In genomic region chr1:29849038-29849750, GRCh38 we compare ENCODE assay signal across 9 cellular contexts.
A peak's percentile ranks its signal among the peaks of the same experiment; 100 is the strongest.
DNase-seq lines count a peak whose midpoint lies in the region; ATAC-seq, FAIRE-seq and TF ChIP-seq lines count a peak whose summit lies in the region.
"Had no signal": no experiment of that assay in that cellular context is flagged by ENCODE, and none has a peak within 500 bp of the region (broad histone marks: within the 10 kb centered on the region; RNA-seq: fewer than 3 reads in every experiment).

No MANE protein-coding gene starts in this region.

- H3K27me3 ChIP-seq in H9 (ENCODE audit: insufficient read depth, low read length) (no peaks in the 10 kb centered on the region), K562 (ENCODE audit: control insufficient read depth in 2 of 2, insufficient read depth in 2 of 2, low read length in 2 of 2) (peaks cover 0 to 23% of the 10 kb centered on the region in 2 experiments; a peak in 2 of 5 replicates)

- TF ChIP-seq RAD21 in K562 (CRISPR knock-in tag; conservative IDR thresholded peaks at IDR 0.05 in 1 of 2, IDR thresholded peaks at IDR 0.05 in 1 of 2): peak; percentile 42 to 58

- H3K79me2 ChIP-seq in H9 (ENCODE audit: insufficient read depth, low read length) (no peaks in the 10 kb centered on the region), K562 (ENCODE audit: control insufficient read depth, insufficient read depth, low read length) (no peaks in the 10 kb centered on the region)

- H3K4ac ChIP-seq in H9 (ENCODE audit: low read depth, low read length): no peak overlapping the region

- intact Hi-C loops in K562 (cut with micrococcal nuclease): loop anchor here (1.0 kb wide), 1 partner anchor 56 kb away; no protein-coding TSS in a partner anchor

- H3K23ac ChIP-seq in H9 (ENCODE audit: insufficient read length, low read depth, low read length): no peak overlapping the region

- ATAC-seq in K562 (peak; percentile 78), HG03521 (IDR thresholded peaks at IDR 0.05; ENCODE audit: unreplicated experiment) (no peak)

- CTCF ChIA-PET in RWPE1 (lab: Yijun Ruan, JAX) (interaction anchor here (0.6 to 0.7 kb wide), 2 partner anchors 57 to 310 kb away, joined by 3 to 4 read pairs; no protein-coding TSS in a partner anchor), K562 (lab: Yijun Ruan, JAX; ENCODE audit: low intra/inter-chr PET ratio) (interaction anchor here (0.6 to 1.8 kb wide), 4 partner anchors 9 to 862 kb away, joined by 3 to 23 read pairs (median 3); no protein-coding TSS in a partner anchor)

- no peak overlapping the region for H3K56ac ChIP-seq in H9 (ENCODE audit: insufficient read length, low read depth, low read length)

- H2BK120ac ChIP-seq in H9 (ENCODE audit: low read depth, low read length, poor library complexity, severe bottlenecking): no peak overlapping the region

- H3K9me3 ChIP-seq in H9 (ENCODE audit: control insufficient read depth, low read depth, low read length) (no peaks in the 10 kb centered on the region), K562 (replicated peaks; ENCODE audit: control insufficient read depth, insufficient read depth, low read depth, low read length) (no peaks in the 10 kb centered on the region)
- H3K9me3 ChIP-seq: pancreas had no signal

- H3K4me3 Mint-ChIP-seq in H9 (no peak overlapping the region), type B pancreatic cell (no peak overlapping the region)

- H3K79me1 ChIP-seq in H9 (ENCODE audit: insufficient read depth, low read depth, low read length, poor library complexity, severe bottlenecking): no peaks in the 10 kb centered on the region

- H2BK20ac ChIP-seq in H9 (ENCODE audit: low read depth, low read length, poor library complexity, severe bottlenecking): no peak overlapping the region

- H3K4me1 Mint-ChIP-seq in H9 (no peaks in the 10 kb centered on the region), type B pancreatic cell (ENCODE audit: unreplicated experiment) (peaks cover 16% of the 10 kb centered on the region)

- H3K36me3 Mint-ChIP-seq in H9 (ENCODE audit: insufficient read depth in 1 of 3, low read depth in 3 of 3) (no peaks in the 10 kb centered on the region), type B pancreatic cell (no peaks in the 10 kb centered on the region)

- no peaks in the 10 kb centered on the region for H3K23me2 ChIP-seq in H9 (ENCODE audit: insufficient read length, low read depth, low read length, poor library complexity, severe bottlenecking)

- H3T11ph ChIP-seq in H9 (ENCODE audit: low read length): no peak overlapping the region

- no CpG with 5 or more reads among the region's 10 CpGs for WGBS in H9 (ENCODE audit: extremely low coverage, insufficient read length, low lambda C conversion rate)
- WGBS in K562 (ENCODE audit: insufficient coverage, low coverage, missing lambda C conversion rate): under 1% methylated on average over 10 of the region's 10 CpGs

- no peak for TF ChIP-seq EP300 in K562 (IDR thresholded peaks at IDR 0.05; ENCODE audit: low read length)

- no peak overlapping the region for H3K9ac ChIP-seq in H9 (ENCODE audit: extremely low read depth, insufficient read length, low read length)
- H3K9ac ChIP-seq in K562 (ENCODE audit: insufficient read depth in 1 of 2, low read depth in 2 of 2, low read length in 2 of 2): no peak overlapping the region

- no peak overlapping the region for H2AK5ac ChIP-seq in H9 (ENCODE audit: insufficient read length, low read length)

- peaks cover 2% of the 10 kb centered on the region; the same call in 1 of the 2 replicates for H3K27me3 Mint-ChIP-seq in H9 (ENCODE audit: low read depth)
- H3K27me3 Mint-ChIP-seq in type B pancreatic cell: peaks cover 35% of the 10 kb centered on the region

- H3K9me1 ChIP-seq in K562 (ENCODE audit: control insufficient read depth, insufficient read depth, low read length): no peaks in the 10 kb centered on the region

- no peak overlapping the region for H2AFZ ChIP-seq in H9 (ENCODE audit: low read length)
- H2AFZ ChIP-seq in K562 (ENCODE audit: low read depth, low read length): no peak overlapping the region

- H4K5ac ChIP-seq in H9 (ENCODE audit: insufficient read length, low read depth, low read length): no peak overlapping the region

- no peak overlapping the region for H4K91ac ChIP-seq in H9 (ENCODE audit: insufficient read length, low read depth, low read length)

- H4K20me1 ChIP-seq in H9 (ENCODE audit: control insufficient read depth, insufficient read depth, insufficient read length): no peaks in the 10 kb centered on the region
- H4K20me1 ChIP-seq in K562 (replicated peaks; ENCODE audit: control insufficient read depth, insufficient read depth, low read length): 0 out of 2 replicates have a peak, but pooled peaks cover 3% of the 10 kb centered on the region

- H3K18ac ChIP-seq in H9 (ENCODE audit: insufficient read length, low read depth, low read length): no peak overlapping the region

- TF ChIP-seq CTCF in H9 (conservative IDR thresholded peaks at IDR 0.05) (peak; percentile 76), RWPE1 (conservative IDR thresholded peaks at IDR 0.05; ENCODE audit: low read depth) (peak; percentile 43), K562 (IDR thresholded peaks at IDR 0.05 in 2 of 3, conservative IDR thresholded peaks at IDR 0.05 in 1 of 3; ENCODE audit: insufficient read depth in 2 of 3, low read depth in 1 of 3, low read length in 3 of 3) (peak; percentile 63 to 71 (median 68)), type B pancreatic cell (conservative IDR thresholded peaks at IDR 0.05) (peak; percentile 65)

- POLR2A ChIA-PET in RWPE1 (lab: Yijun Ruan, JAX; ENCODE audit: low non-redundant PET) (no interaction called here), K562 (lab: Yijun Ruan, JAX) (no interaction called here)

- BruUV-seq in K562 (replicated peaks; lab: Mats Ljungman, UMichigan): no TSS peak

- TF ChIP-seq POLR2A in K562 (conservative IDR thresholded peaks at IDR 0.05): no peak

- H3K27ac ChIP-seq in H9 (ENCODE audit: insufficient read length, low read depth, low read length): no peak overlapping the region
- no peak overlapping the region for H3K27ac ChIP-seq in RWPE1
- H3K27ac ChIP-seq in K562 (ENCODE audit: extremely low read depth, low read depth, low read length): no peak overlapping the region
- H3K27ac ChIP-seq: pancreas had no signal

- no peak overlapping the region for H2BK5ac ChIP-seq in H9 (ENCODE audit: insufficient read length, low read length)

- no peak overlapping the region for H4K8ac ChIP-seq in H9 (replicated peaks; ENCODE audit: insufficient read length, low read depth, low read length)

- no peaks in the 10 kb centered on the region for H3K36me3 ChIP-seq in K562 (ENCODE audit: control insufficient read depth, insufficient read depth, low read length)
- H3K36me3 ChIP-seq: pancreas had no signal

- no peak overlapping the region for H3K4me3 ChIP-seq in K562
- H3K4me3 ChIP-seq: pancreas had no signal

- H3K4me2 ChIP-seq in H9 (ENCODE audit: insufficient read depth, insufficient read length, low read length): no peak overlapping the region
- H3K4me2 ChIP-seq in K562 (ENCODE audit: insufficient read depth, low read length): no peak overlapping the region

- in situ Hi-C loops in K562 (cut with MboI): loop anchor here (5.0 kb wide), 1 partner anchor 612 kb away; the partner anchor contains the start of gene PTPRU

- no peak overlapping the region for H3K14ac ChIP-seq in H9 (ENCODE audit: insufficient read depth, low read length)

- H3K27ac Mint-ChIP-seq in H9 (no peak overlapping the region), type B pancreatic cell (no peak overlapping the region)

- H2BK15ac ChIP-seq in H9 (ENCODE audit: low read depth, low read length): no peak overlapping the region

- DNase-seq in COLO668 (lab: John Stamatoyannopoulos, UW; ENCODE audit: unreplicated experiment): peak; percentile 35
- peak; percentile 79 for DNase-seq in H9
- peak; percentile 26 for DNase-seq in RWPE1 (ENCODE audit: low spot score)
- DNase-seq in K562 (ENCODE audit: extremely low read depth in 1 of 4, low spot score in 3 of 4): peak; percentile 33 to 56 (median 48)
- peak; percentile 43 to 58 for DNase-seq in lung microvascular endothelial cell (ENCODE audit: low read depth in 2 of 2)
- DNase-seq in type B pancreatic cell (ENCODE audit: extremely low spot score, unreplicated experiment): no peak
- DNase-seq in ecto neural progenitor cell (ENCODE audit: low spot score): no peak

- FAIRE-seq in K562 (lab: Jason Lieb, UNC): peak; percentile 49
- FAIRE-seq: pancreas had no signal

- H3K9me3 Mint-ChIP-seq in H9: no peaks in the 10 kb centered on the region
- H3K9me3 Mint-ChIP-seq in type B pancreatic cell: no peaks in the 10 kb centered on the region

- H3K4me1 ChIP-seq in H9 (ENCODE audit: insufficient read depth, low read length) (no peaks in the 10 kb centered on the region), K562 (replicated peaks in 1 of 2; ENCODE audit: control insufficient read depth in 2 of 2, insufficient read depth in 2 of 2, low read length in 2 of 2) (no peaks in the 10 kb centered on the region)
- H3K4me1 ChIP-seq: pancreas had no signal

- no peak overlapping the region for H2BK12ac ChIP-seq in H9 (ENCODE audit: insufficient read length, low read depth, low read length)

TF ChIP-seq in K562, 482 proteins besides CTCF, POLR2A, EP300 and RAD21 (continues in another document):
- TF ChIP-seq MTA1 (IDR thresholded peaks at IDR 0.05; ENCODE audit: borderline replicate concordance) (no peak), HMGXB4 (CRISPR knock-in tag; IDR thresholded peaks at IDR 0.05) (no peak), HDAC1 (IDR thresholded peaks at IDR 0.05) (no peak), ZBTB2 (IDR thresholded peaks at IDR 0.05) (no peak)

Comparison
In these comparisons a context has a peak if more than half of its experiments do, and no peak if none do; other contexts are left out.
1. DNase-seq: peak in COLO668 (single experiment), H9 (single experiment), RWPE1 (single experiment), K562 (4 of 4) and lung microvascular endothelial cell (2 of 2); none in type B pancreatic cell (single experiment) and ecto neural progenitor cell (single experiment).
2. Peak in every context shown above with its lines, with median percentiles within 50 percentile points of each other: CTCF ChIP-seq.